1 cellular context compared by ENCODE assay signal in genomic region chr20:59010995-59011873, GRCh38.
TF ChIP-seq lines count a peak whose summit lies in the region.

No MANE protein-coding gene starts in this region.

TF ChIP-seq in HepG2, 621 proteins besides CTCF, POLR2A, EP300 and RAD21 (continued from another document and continues in another):
- TF ChIP-seq, protein P1, sequence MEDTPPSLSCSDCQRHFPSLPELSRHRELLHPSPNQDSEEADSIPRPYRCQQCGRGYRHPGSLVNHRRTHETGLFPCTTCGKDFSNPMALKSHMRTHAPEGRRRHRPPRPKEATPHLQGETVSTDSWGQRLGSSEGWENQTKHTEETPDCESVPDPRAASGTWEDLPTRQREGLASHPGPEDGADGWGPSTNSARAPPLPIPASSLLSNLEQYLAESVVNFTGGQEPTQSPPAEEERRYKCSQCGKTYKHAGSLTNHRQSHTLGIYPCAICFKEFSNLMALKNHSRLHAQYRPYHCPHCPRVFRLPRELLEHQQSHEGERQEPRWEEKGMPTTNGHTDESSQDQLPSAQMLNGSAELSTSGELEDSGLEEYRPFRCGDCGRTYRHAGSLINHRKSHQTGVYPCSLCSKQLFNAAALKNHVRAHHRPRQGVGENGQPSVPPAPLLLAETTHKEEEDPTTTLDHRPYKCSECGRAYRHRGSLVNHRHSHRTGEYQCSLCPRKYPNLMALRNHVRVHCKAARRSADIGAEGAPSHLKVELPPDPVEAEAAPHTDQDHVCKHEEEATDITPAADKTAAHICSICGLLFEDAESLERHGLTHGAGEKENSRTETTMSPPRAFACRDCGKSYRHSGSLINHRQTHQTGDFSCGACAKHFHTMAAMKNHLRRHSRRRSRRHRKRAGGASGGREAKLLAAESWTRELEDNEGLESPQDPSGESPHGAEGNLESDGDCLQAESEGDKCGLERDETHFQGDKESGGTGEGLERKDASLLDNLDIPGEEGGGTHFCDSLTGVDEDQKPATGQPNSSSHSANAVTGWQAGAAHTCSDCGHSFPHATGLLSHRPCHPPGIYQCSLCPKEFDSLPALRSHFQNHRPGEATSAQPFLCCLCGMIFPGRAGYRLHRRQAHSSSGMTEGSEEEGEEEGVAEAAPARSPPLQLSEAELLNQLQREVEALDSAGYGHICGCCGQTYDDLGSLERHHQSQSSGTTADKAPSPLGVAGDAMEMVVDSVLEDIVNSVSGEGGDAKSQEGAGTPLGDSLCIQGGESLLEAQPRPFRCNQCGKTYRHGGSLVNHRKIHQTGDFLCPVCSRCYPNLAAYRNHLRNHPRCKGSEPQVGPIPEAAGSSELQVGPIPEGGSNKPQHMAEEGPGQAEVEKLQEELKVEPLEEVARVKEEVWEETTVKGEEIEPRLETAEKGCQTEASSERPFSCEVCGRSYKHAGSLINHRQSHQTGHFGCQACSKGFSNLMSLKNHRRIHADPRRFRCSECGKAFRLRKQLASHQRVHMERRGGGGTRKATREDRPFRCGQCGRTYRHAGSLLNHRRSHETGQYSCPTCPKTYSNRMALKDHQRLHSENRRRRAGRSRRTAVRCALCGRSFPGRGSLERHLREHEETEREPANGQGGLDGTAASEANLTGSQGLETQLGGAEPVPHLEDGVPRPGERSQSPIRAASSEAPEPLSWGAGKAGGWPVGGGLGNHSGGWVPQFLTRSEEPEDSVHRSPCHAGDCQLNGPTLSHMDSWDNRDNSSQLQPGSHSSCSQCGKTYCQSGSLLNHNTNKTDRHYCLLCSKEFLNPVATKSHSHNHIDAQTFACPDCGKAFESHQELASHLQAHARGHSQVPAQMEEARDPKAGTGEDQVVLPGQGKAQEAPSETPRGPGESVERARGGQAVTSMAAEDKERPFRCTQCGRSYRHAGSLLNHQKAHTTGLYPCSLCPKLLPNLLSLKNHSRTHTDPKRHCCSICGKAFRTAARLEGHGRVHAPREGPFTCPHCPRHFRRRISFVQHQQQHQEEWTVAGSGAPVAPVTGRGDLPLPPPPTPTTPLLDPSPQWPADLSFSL (CRISPR knock-in tag; IDR thresholded peaks at IDR 0.05): no peak
- no peak for TF ChIP-seq ZMYM4 (CRISPR knock-in tag; IDR thresholded peaks at IDR 0.05)
- TF ChIP-seq ZBTB40 (IDR thresholded peaks at IDR 0.05): no peak
- TF ChIP-seq ZBTB40 (CRISPR knock-in tag; IDR thresholded peaks at IDR 0.05): 0 out of 2 replicates have a peak, but pooled peaks have one; percentile 33
- 0 out of 2 replicates have a peak, but pooled peaks have one; percentile 43 for TF ChIP-seq ZNF451 (CRISPR knock-in tag; IDR thresholded peaks at IDR 0.05)
- TF ChIP-seq, protein P2, sequence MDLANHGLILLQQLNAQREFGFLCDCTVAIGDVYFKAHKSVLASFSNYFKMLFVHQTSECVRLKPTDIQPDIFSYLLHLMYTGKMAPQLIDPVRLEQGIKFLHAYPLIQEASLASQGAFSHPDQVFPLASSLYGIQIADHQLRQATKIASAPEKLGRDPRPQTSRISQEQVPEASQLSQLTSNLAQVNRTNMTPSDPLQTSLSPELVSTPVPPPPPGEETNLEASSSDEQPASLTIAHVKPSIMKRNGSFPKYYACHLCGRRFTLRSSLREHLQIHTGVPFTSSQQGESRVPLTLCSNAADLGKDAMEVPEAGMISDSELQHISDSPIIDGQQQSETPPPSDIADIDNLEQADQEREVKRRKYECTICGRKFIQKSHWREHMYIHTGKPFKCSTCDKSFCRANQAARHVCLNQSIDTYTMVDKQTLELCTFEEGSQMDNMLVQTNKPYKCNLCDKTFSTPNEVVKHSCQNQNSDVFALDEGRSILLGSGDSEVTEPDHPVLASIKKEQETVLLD (CRISPR knock-in tag; IDR thresholded peaks at IDR 0.05; ENCODE audit: low read depth): no peak
- no peak for TF ChIP-seq ZFP62 (CRISPR knock-in tag; IDR thresholded peaks at IDR 0.05)
- TF ChIP-seq ZNF605 (CRISPR knock-in tag; IDR thresholded peaks at IDR 0.05): no peak
- TF ChIP-seq TOE1 (CRISPR knock-in tag; IDR thresholded peaks at IDR 0.05): no peak
- TF ChIP-seq GLI4 (CRISPR knock-in tag; IDR thresholded peaks at IDR 0.05; ENCODE audit: borderline replicate concordance): peak; percentile 56; the same call in 1 of the 2 replicates
- TF ChIP-seq, protein P3, sequence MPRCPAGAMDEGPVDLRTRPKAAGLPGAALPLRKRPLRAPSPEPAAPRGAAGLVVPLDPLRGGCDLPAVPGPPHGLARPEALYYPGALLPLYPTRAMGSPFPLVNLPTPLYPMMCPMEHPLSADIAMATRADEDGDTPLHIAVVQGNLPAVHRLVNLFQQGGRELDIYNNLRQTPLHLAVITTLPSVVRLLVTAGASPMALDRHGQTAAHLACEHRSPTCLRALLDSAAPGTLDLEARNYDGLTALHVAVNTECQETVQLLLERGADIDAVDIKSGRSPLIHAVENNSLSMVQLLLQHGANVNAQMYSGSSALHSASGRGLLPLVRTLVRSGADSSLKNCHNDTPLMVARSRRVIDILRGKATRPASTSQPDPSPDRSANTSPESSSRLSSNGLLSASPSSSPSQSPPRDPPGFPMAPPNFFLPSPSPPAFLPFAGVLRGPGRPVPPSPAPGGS (CRISPR knock-in tag; IDR thresholded peaks at IDR 0.05): peak; percentile 69; the same call in 1 of the 2 replicates
- TF ChIP-seq CENPX (CRISPR knock-in tag; IDR thresholded peaks at IDR 0.05): no peak
- TF ChIP-seq, protein P4, sequence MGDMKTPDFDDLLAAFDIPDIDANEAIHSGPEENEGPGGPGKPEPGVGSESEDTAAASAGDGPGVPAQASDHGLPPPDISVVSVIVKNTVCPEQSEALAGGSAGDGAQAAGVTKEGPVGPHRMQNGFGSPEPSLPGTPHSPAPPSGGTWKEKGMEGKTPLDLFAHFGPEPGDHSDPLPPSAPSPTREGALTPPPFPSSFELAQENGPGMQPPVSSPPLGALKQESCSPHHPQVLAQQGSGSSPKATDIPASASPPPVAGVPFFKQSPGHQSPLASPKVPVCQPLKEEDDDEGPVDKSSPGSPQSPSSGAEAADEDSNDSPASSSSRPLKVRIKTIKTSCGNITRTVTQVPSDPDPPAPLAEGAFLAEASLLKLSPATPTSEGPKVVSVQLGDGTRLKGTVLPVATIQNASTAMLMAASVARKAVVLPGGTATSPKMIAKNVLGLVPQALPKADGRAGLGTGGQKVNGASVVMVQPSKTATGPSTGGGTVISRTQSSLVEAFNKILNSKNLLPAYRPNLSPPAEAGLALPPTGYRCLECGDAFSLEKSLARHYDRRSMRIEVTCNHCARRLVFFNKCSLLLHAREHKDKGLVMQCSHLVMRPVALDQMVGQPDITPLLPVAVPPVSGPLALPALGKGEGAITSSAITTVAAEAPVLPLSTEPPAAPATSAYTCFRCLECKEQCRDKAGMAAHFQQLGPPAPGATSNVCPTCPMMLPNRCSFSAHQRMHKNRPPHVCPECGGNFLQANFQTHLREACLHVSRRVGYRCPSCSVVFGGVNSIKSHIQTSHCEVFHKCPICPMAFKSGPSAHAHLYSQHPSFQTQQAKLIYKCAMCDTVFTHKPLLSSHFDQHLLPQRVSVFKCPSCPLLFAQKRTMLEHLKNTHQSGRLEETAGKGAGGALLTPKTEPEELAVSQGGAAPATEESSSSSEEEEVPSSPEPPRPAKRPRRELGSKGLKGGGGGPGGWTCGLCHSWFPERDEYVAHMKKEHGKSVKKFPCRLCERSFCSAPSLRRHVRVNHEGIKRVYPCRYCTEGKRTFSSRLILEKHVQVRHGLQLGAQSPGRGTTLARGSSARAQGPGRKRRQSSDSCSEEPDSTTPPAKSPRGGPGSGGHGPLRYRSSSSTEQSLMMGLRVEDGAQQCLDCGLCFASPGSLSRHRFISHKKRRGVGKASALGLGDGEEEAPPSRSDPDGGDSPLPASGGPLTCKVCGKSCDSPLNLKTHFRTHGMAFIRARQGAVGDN (CRISPR knock-in tag; IDR thresholded peaks at IDR 0.05): peak; percentile 63
- TF ChIP-seq FOSL1 (CRISPR knock-in tag; IDR thresholded peaks at IDR 0.05; ENCODE audit: borderline replicate concordance): no peak
- TF ChIP-seq HCFC1 (IDR thresholded peaks at IDR 0.05; ENCODE audit: low read depth, low read length): no peak; the same call in 1 of the 2 replicates
- no peak for TF ChIP-seq YY1 (IDR thresholded peaks at IDR 0.05; ENCODE audit: insufficient read depth, insufficient replicate concordance, low read depth, low read length)
- TF ChIP-seq ZNF841 (CRISPR knock-in tag; IDR thresholded peaks at IDR 0.05; ENCODE audit: borderline replicate concordance): no peak
- TF ChIP-seq YEATS4 (CRISPR knock-in tag; IDR thresholded peaks at IDR 0.05; ENCODE audit: borderline replicate concordance): no peak
- no peak for TF ChIP-seq DPF2 (CRISPR knock-in tag; IDR thresholded peaks at IDR 0.05; ENCODE audit: borderline replicate concordance, low read depth)
- TF ChIP-seq TBP (CRISPR knock-in tag; IDR thresholded peaks at IDR 0.05): no peak
- no peak for TF ChIP-seq SIX4 (CRISPR knock-in tag; IDR thresholded peaks at IDR 0.05)
- TF ChIP-seq, protein P5, sequence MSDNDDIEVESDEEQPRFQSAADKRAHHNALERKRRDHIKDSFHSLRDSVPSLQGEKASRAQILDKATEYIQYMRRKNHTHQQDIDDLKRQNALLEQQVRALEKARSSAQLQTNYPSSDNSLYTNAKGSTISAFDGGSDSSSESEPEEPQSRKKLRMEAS (IDR thresholded peaks at IDR 0.05): peak; percentile 10; the same call in 1 of the 2 replicates
- TF ChIP-seq, protein P6, sequence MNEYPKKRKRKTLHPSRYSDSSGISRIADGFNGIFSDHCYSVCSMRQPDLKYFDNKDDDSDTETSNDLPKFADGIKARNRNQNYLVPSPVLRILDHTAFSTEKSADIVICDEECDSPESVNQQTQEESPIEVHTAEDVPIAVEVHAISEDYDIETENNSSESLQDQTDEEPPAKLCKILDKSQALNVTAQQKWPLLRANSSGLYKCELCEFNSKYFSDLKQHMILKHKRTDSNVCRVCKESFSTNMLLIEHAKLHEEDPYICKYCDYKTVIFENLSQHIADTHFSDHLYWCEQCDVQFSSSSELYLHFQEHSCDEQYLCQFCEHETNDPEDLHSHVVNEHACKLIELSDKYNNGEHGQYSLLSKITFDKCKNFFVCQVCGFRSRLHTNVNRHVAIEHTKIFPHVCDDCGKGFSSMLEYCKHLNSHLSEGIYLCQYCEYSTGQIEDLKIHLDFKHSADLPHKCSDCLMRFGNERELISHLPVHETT (CRISPR knock-in tag; conservative IDR thresholded peaks at IDR 0.05): no peak
- no peak for TF ChIP-seq HIVEP1 (CRISPR knock-in tag; IDR thresholded peaks at IDR 0.05)
- TF ChIP-seq ESRRA (CRISPR knock-in tag; IDR thresholded peaks at IDR 0.05; ENCODE audit: low read depth): no peak
- peak; percentile 25; the same call in 1 of the 2 replicates for TF ChIP-seq HOXA3 (CRISPR knock-in tag; IDR thresholded peaks at IDR 0.05)
- no peak for TF ChIP-seq SRY (CRISPR knock-in tag; IDR thresholded peaks at IDR 0.05)
- TF ChIP-seq MEIS2 (CRISPR knock-in tag; IDR thresholded peaks at IDR 0.05): no peak; the same call in 1 of the 2 replicates
- no peak for TF ChIP-seq ZBTB1 (CRISPR knock-in tag; IDR thresholded peaks at IDR 0.05; ENCODE audit: borderline replicate concordance)
- TF ChIP-seq ZFP1 (CRISPR knock-in tag; IDR thresholded peaks at IDR 0.05): 0 out of 2 replicates have a peak, but pooled peaks have one; percentile 23
- TF ChIP-seq, protein P7, sequence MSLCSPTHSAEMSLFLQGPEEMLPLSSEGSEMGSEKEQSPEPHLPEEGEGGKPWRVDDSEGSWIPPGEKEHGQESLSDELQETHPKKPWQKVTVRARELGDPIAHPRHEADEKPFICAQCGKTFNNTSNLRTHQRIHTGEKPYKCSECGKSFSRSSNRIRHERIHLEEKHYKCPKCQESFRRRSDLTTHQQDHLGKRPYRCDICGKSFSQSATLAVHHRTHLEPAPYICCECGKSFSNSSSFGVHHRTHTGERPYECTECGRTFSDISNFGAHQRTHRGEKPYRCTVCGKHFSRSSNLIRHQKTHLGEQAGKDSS (CRISPR knock-in tag; IDR thresholded peaks at IDR 0.05; ENCODE audit: borderline replicate concordance, low read depth): 0 out of 2 replicates have a peak, but pooled peaks have one; percentile 53
